Comparison of ENCODE assay signal across 14 cellular contexts in the genomic region with DNA sequence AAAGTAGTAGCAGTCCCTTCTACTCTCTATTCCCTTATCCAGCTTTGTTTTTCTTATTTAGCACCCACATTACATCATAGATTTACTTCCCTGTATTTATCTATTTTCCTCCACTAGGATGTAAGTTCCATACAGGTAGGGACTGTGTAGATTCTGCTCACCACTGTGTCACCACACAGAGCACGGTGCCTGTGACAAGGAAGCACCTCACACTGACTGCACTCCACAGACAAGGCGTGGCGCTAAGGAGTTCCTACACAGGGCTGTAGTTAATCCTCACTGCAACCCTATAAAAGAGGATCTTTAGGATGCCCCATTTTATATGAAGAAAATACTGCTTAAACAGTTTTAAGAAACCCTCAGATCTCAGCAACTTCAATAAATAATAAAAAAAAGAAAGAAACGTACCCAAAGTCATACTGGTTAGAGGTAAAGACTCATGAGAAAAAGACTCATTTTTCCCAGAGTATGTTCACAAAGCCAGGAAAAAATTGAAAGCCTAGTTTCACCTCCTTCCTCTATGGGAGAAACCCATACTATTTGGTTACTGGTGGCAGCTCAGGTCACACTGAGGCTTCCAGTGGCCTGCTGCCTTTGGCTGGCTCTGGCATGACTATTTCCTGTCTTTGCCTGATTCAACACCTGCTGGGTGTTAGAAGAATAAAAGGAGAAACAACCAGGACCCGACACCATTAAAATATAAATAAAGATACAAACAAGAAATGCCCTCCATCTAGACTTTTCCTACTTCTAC. TPM values are rescaled to one million over a fixed set of nuclear protein-coding genes. Genes with fewer than 3 reads are reported as not detected.
DNase-seq lines count a peak whose midpoint lies in the region; ATAC-seq and TF ChIP-seq lines count a peak whose summit lies in the region.
"Had no signal": no experiment of that assay in that cellular context is flagged by ENCODE, and none has a peak within 500 bp of the region (broad histone marks: within the 10 kb centered on the region; RNA-seq: fewer than 3 reads in every experiment).

No MANE protein-coding gene starts in this region.

- no peak overlapping the region for H3K4me3 ChIP-seq in CD8-positive, alpha-beta T cell (ENCODE audit: low read depth, low read length)
- H3K4me3 ChIP-seq in Karpas-422 (ENCODE audit: low read length) = no peak overlapping the region
- no peak overlapping the region for H3K4me3 ChIP-seq in esophagus (ENCODE audit: low read depth in 1 of 2, low read length in 2 of 2)
- H3K4me3 ChIP-seq in neural progenitor cell = no peak overlapping the region
- H3K4me3 ChIP-seq in uterus = no peak overlapping the region
- H3K4me3 ChIP-seq: PC-9 had no signal

- TF ChIP-seq CTCF in CD8-positive, alpha-beta T cell (IDR thresholded peaks at IDR 0.05) = no peak
- TF ChIP-seq CTCF in neural progenitor cell (IDR thresholded peaks at IDR 0.05) = no peak
- no peak for TF ChIP-seq CTCF in uterus (IDR thresholded peaks at IDR 0.05)

- no peaks in the 10 kb centered on the region for H3K27me3 ChIP-seq in CD8-positive, alpha-beta T cell (ENCODE audit: insufficient read depth, low read length)
- H3K27me3 ChIP-seq in Karpas-422 (ENCODE audit: low read length) (no peaks in the 10 kb centered on the region), esophagus (ENCODE audit: control insufficient read depth in 1 of 2, insufficient read depth in 2 of 2, low read length in 2 of 2) (no peaks in the 10 kb centered on the region), neural progenitor cell (no peaks in the 10 kb centered on the region), uterus (no peaks in the 10 kb centered on the region)

- intact Hi-C loops in CD8-positive, alpha-beta T cell (cut with DNase I, micrococcal nuclease) = no loop called here
- intact Hi-C loops in uterus (cut with DNase I; ENCODE audit: low total_unique reads) = no loop called here

- peaks cover 35% of the 10 kb centered on the region for H3K36me3 ChIP-seq in CD8-positive, alpha-beta T cell (ENCODE audit: insufficient read depth, low read length)
- H3K36me3 ChIP-seq in Karpas-422 (ENCODE audit: insufficient read depth, low read length) = peaks cover 45% of the 10 kb centered on the region
- H3K36me3 ChIP-seq in esophagus (ENCODE audit: control insufficient read depth in 2 of 2, insufficient read depth in 2 of 2, low read length in 1 of 2) = peaks cover 2 to 11% of the 10 kb centered on the region in 2 donors
- H3K36me3 ChIP-seq in neural progenitor cell = no peaks in the 10 kb centered on the region
- no peaks in the 10 kb centered on the region for H3K36me3 ChIP-seq in uterus

- H3K4me3 Mint-ChIP-seq in CD8-positive, alpha-beta T cell = no peak overlapping the region
- no peak overlapping the region for H3K4me3 Mint-ChIP-seq in neural progenitor cell
- H3K4me3 Mint-ChIP-seq: activated CD4-positive, alpha-beta memory T cell treated with anti-CD3 and anti-CD28 coated beads, Interleukin-2, amount 10 ng/mL, durations not matched to agents 7 days and 5 days; H9 had no signal

- no peak for TF ChIP-seq POLR2A in uterus (IDR thresholded peaks at IDR 0.05)

- POLR2A ChIA-PET in CD8-positive, alpha-beta T cell (lab: Charles Lee) = interaction anchor here (1.5 kb wide), 1 partner anchor 11 kb away, joined by 3 read pairs; no protein-coding TSS in a partner anchor

- H3K4me2 ChIP-seq in Karpas-422 (ENCODE audit: low read depth, low read length, poor library complexity, severe bottlenecking) = peak overlapping the region; percentile 3
- H3K4me2 ChIP-seq in neural progenitor cell = no peak overlapping the region
- H3K4me2 ChIP-seq: PC-9 had no signal

- H4K20me1 ChIP-seq in Karpas-422 (ENCODE audit: insufficient read depth, low read depth, low read length) = no peaks in the 10 kb centered on the region
- H4K20me1 ChIP-seq in neural progenitor cell (ENCODE audit: low read depth) = peaks cover 8% of the 10 kb centered on the region

- peaks cover 9% of the 10 kb centered on the region for H3K4me1 Mint-ChIP-seq in CD8-positive, alpha-beta T cell (ENCODE audit: low read depth)
- H3K4me1 Mint-ChIP-seq in neural progenitor cell = no peaks in the 10 kb centered on the region

- CTCF ChIA-PET in CD8-positive, alpha-beta T cell (lab: Charles Lee) = interaction anchor here (0.8 to 2.9 kb wide), 6 partner anchors 11 to 70 kb away, joined by 3 to 23 read pairs (median 5); a partner anchor contains a TSS

- no peak for ATAC-seq in CD8-positive, alpha-beta T cell

- no peak for DNase-seq in CD8-positive, alpha-beta T cell
- no peak for DNase-seq in Karpas-422
- no peak for DNase-seq in neural progenitor cell (ENCODE audit: low spot score)
- no peak for DNase-seq in putamen (ENCODE audit: low spot score)
- DNase-seq in GF-D8 (lab: John Stamatoyannopoulos, UW) = no peak
- no peak for DNase-seq in uterus
- DNase-seq in activated CD4-positive, CD25-positive, alpha-beta regulatory T cell (lab: John Stamatoyannopoulos, UW) = no peak
- DNase-seq: activated CD4-positive, alpha-beta memory T cell treated with anti-CD3 and anti-CD28 coated beads, Interleukin-2, amount 10 ng/mL, durations not matched to agents 7 days and 5 days; H9; PC-9; stimulated activated CD4-positive, alpha-beta T cell treated with anti-CD3 and anti-CD28 coated beads, Interleukin-1b, Interleukin-23, amount 100 ng/mL, for 48 hours; T-helper 2 cell had no signal

- no peaks in the 10 kb centered on the region for H3K9me3 ChIP-seq in CD8-positive, alpha-beta T cell (ENCODE audit: low read length)
- H3K9me3 ChIP-seq in Karpas-422 (ENCODE audit: low read length) = no peaks in the 10 kb centered on the region
- H3K9me3 ChIP-seq in esophagus (ENCODE audit: control insufficient read depth in 2 of 2, insufficient read depth in 1 of 2, low read depth in 1 of 2, low read length in 1 of 2) = no peaks in the 10 kb centered on the region
- H3K9me3 ChIP-seq in neural progenitor cell (ENCODE audit: low read depth) = no peaks in the 10 kb centered on the region
- H3K9me3 ChIP-seq in uterus = no peaks in the 10 kb centered on the region

- H3K9ac ChIP-seq in Karpas-422 (ENCODE audit: low read length) = no peak overlapping the region
- H3K9ac ChIP-seq in neural progenitor cell = peak overlapping the region; percentile 37

- H3K9me2 ChIP-seq in Karpas-422 (replicated peaks; ENCODE audit: insufficient read depth, low read length) = no peaks in the 10 kb centered on the region

- peaks cover 80% of the 10 kb centered on the region for H3K79me2 ChIP-seq in Karpas-422 (ENCODE audit: low read length)
- no peaks in the 10 kb centered on the region for H3K79me2 ChIP-seq in neural progenitor cell (ENCODE audit: low read depth)

- H3K4me1 ChIP-seq in CD8-positive, alpha-beta T cell (ENCODE audit: insufficient read depth, low read length) = no peaks in the 10 kb centered on the region
- peaks cover 79% of the 10 kb centered on the region for H3K4me1 ChIP-seq in Karpas-422 (ENCODE audit: low read length)
- peaks cover 3 to 9% of the 10 kb centered on the region in 2 donors for H3K4me1 ChIP-seq in esophagus (ENCODE audit: control insufficient read depth in 2 of 2, insufficient read depth in 2 of 2, low read length in 1 of 2)
- H3K4me1 ChIP-seq in neural progenitor cell = peaks cover 7% of the 10 kb centered on the region
- H3K4me1 ChIP-seq in uterus = peaks cover 0 to 7% of the 10 kb centered on the region in 2 donors

- H3K27ac ChIP-seq in CD8-positive, alpha-beta T cell (ENCODE audit: low read depth, low read length) = no peak overlapping the region
- H3K27ac ChIP-seq in Karpas-422 (ENCODE audit: low read length) = peak overlapping the region; percentile 65
- H3K27ac ChIP-seq in esophagus (ENCODE audit: low read depth in 2 of 2, low read length in 1 of 2) = peak overlapping the region; percentile 76 to 90
- no peak overlapping the region for H3K27ac ChIP-seq in neural progenitor cell
- H3K27ac ChIP-seq in uterus = no peak overlapping the region
- H3K27ac ChIP-seq: C4-2B, PC-9 had no signal

- peaks cover 78% of the 10 kb centered on the region for H3K36me3 Mint-ChIP-seq in CD8-positive, alpha-beta T cell
- peaks cover 19% of the 10 kb centered on the region for H3K36me3 Mint-ChIP-seq in neural progenitor cell

- H2AFZ ChIP-seq in Karpas-422 (ENCODE audit: low read length) = no peak overlapping the region
- no peak overlapping the region for H2AFZ ChIP-seq in neural progenitor cell (replicated peaks)
- H2AFZ ChIP-seq: PC-9 had no signal

- peak overlapping the region; percentile 45 for H3K27ac Mint-ChIP-seq in CD8-positive, alpha-beta T cell
- no peak overlapping the region for H3K27ac Mint-ChIP-seq in neural progenitor cell
- H3K27ac Mint-ChIP-seq: activated CD4-positive, alpha-beta memory T cell treated with anti-CD3 and anti-CD28 coated beads, Interleukin-2, amount 10 ng/mL, durations not matched to agents 7 days and 5 days had no signal

- no peaks in the 10 kb centered on the region for H3K9me3 Mint-ChIP-seq in CD8-positive, alpha-beta T cell
- no peaks in the 10 kb centered on the region for H3K9me3 Mint-ChIP-seq in neural progenitor cell
- H3K9me3 Mint-ChIP-seq: activated CD4-positive, alpha-beta memory T cell treated with anti-CD3 and anti-CD28 coated beads, Interleukin-2, amount 10 ng/mL, durations not matched to agents 7 days and 5 days; H9 had no signal

- no peaks in the 10 kb centered on the region for H3K27me3 Mint-ChIP-seq in CD8-positive, alpha-beta T cell (ENCODE audit: low read depth)
- H3K27me3 Mint-ChIP-seq in neural progenitor cell (ENCODE audit: insufficient read depth, low read depth) = no peaks in the 10 kb centered on the region
- H3K27me3 Mint-ChIP-seq: activated CD4-positive, alpha-beta memory T cell treated with anti-CD3 and anti-CD28 coated beads, Interleukin-2, amount 10 ng/mL, durations not matched to agents 7 days and 5 days had no signal

- 77 to 82% methylated on average over 5 of the region's 5 CpGs for WGBS in esophagus, 2 donors

- H3F3A ChIP-seq in neural progenitor cell (ENCODE audit: low read depth) = no peaks in the 10 kb centered on the region

RNA-seq across cellular contexts. Expression of a gene that starts 36.9 kb away (rescaled TPM):
- total RNA-seq in CD8-positive, alpha-beta T cell = 1 to 10 TPM in 1 of 2 experiments, under 1 TPM in 1; 0.57 to 1.5 TPM
- total RNA-seq in Karpas-422 (2014; rRNA removed; shearing (Covaris generic); ENCODE audit: low replicate concordance) = 0.32 and 1.4 TPM in 2 replicates
- polyA plus RNA-seq in esophagus = under 1 TPM; 0.20 to 0.28 TPM
- total RNA-seq in neural progenitor cell (ENCODE audit: low replicate concordance) = 0.17 and 0.31 TPM in 2 replicates
- total RNA-seq in uterus = 1 to 10 TPM in 2 of 4 donors, under 1 TPM in 1, not detected in 1; 0.88 to 8.4 (median 1.2) TPM
- total RNA-seq: H9 had no signal

RNA-seq across cellular contexts. Expression of a gene that starts 37.1 kb away (rescaled TPM):
- total RNA-seq in CD8-positive, alpha-beta T cell = 10 to 100 TPM; 49.6 to 53.5 TPM
- total RNA-seq in Karpas-422 (2014; rRNA removed; shearing (Covaris generic); ENCODE audit: low replicate concordance) = 74.6 and 103 TPM in 2 replicates
- polyA plus RNA-seq in esophagus = 100 to 1,000 TPM; 161 to 188 TPM
- total RNA-seq in neural progenitor cell (ENCODE audit: low replicate concordance) = 69.5 and 101 TPM in 2 replicates
- total RNA-seq in uterus = 100 to 1,000 TPM in 2 of 4 donors, 10 to 100 TPM in 2; 82.5 to 195 (median 100) TPM

RNA-seq across cellular contexts. Expression of a gene that starts 44.1 kb away (rescaled TPM):
- total RNA-seq in CD8-positive, alpha-beta T cell = 10 to 100 TPM; 49.6 to 50.4 TPM
- 16.1 and 27.4 TPM in 2 replicates for total RNA-seq in Karpas-422 (2014; rRNA removed; shearing (Covaris generic); ENCODE audit: low replicate concordance)
- 1 to 10 TPM; 4.7 to 9.4 TPM for polyA plus RNA-seq in esophagus
- total RNA-seq in neural progenitor cell (ENCODE audit: low replicate concordance) (9.1 and 11.2 TPM in 2 replicates), uterus (10 to 100 TPM in 3 of 4 donors, 1 to 10 TPM in 1; 3.6 to 34.1 (median 21.1) TPM)

Comparison
In these comparisons a context has a peak if more than half of its experiments do, and no peak if none do; other contexts are left out.
1. H3K27ac ChIP-seq: peak in Karpas-422 (single experiment) and esophagus (2 of 2); none in CD8-positive, alpha-beta T cell (single experiment), neural progenitor cell (single experiment) and uterus (0 of 2).